1 cellular context compared by ENCODE assay signal in the genomic region with DNA sequence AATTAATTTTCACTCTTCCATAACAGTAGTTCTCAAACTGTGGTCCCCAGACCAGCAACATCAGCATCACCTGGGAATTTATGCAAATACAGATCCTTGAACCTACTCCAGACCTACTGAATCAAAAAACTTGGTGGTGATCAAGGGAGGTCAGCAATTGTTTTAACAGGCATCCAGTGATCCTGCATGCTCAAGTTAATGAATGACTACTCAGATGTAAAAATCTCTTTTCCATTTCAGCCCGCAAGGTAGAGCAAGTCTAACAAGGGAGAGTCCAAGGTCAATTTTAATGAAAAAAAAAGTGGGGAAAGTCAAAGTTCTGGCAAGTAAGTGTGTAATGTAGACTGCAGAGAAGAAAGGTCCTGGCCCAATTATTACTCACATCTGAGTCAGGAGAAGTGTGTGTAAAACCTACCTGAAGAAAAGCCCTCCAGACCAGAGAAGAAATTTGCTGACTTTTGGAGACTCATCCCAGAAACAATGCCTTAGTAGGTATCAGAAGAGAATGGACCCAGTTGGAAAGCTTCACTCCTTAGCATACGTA.
TF ChIP-seq lines count a peak whose summit lies in the region.

No MANE protein-coding gene starts in this region.

TF ChIP-seq in H1, 55 proteins besides CTCF, POLR2A, EP300 and RAD21 (continued from another document):
- TF ChIP-seq CTBP2 (IDR thresholded peaks at IDR 0.05; ENCODE audit: borderline replicate concordance, insufficient read depth, insufficient read length, low read length) = no peak
- TF ChIP-seq GTF2F1 (IDR thresholded peaks at IDR 0.05; ENCODE audit: borderline replicate concordance, low read depth, low read length) = no peak
- no peak for TF ChIP-seq SP1 (IDR thresholded peaks at IDR 0.05; ENCODE audit: low read depth, low read length)
- TF ChIP-seq SP4 (IDR thresholded peaks at IDR 0.05; ENCODE audit: low read length) = no peak
- no peak for TF ChIP-seq POU5F1 (IDR thresholded peaks at IDR 0.05; ENCODE audit: low read depth, low read length)
- no peak for TF ChIP-seq FOSL1 (IDR thresholded peaks at IDR 0.05; ENCODE audit: insufficient read depth, low read depth, low read length)
- no peak for TF ChIP-seq JUND (IDR thresholded peaks at IDR 0.05; ENCODE audit: low read length)
- TF ChIP-seq TCF12 (IDR thresholded peaks at IDR 0.05; ENCODE audit: low read depth, low read length) = no peak
- TF ChIP-seq BACH1 (IDR thresholded peaks at IDR 0.05; ENCODE audit: low read length) = no peak
- no peak for TF ChIP-seq BCL11A (IDR thresholded peaks at IDR 0.05; ENCODE audit: low read depth in 2 of 2, low read length in 2 of 2)
- TF ChIP-seq CHD1 (IDR thresholded peaks at IDR 0.05; ENCODE audit: low read depth, low read length) = no peak
- no peak for TF ChIP-seq KDM1A (IDR thresholded peaks at IDR 0.05; ENCODE audit: borderline replicate concordance, low read length)
- TF ChIP-seq KDM5A (IDR thresholded peaks at IDR 0.05; ENCODE audit: low read length) = no peak
- no peak for TF ChIP-seq CEBPB (IDR thresholded peaks at IDR 0.05; ENCODE audit: low read depth, low read length)
- TF ChIP-seq TAF7 (optimal IDR thresholded peaks at IDR 0.05; ENCODE audit: borderline replicate concordance, low read depth, low read length) = no peak
